In the genomic region with DNA sequence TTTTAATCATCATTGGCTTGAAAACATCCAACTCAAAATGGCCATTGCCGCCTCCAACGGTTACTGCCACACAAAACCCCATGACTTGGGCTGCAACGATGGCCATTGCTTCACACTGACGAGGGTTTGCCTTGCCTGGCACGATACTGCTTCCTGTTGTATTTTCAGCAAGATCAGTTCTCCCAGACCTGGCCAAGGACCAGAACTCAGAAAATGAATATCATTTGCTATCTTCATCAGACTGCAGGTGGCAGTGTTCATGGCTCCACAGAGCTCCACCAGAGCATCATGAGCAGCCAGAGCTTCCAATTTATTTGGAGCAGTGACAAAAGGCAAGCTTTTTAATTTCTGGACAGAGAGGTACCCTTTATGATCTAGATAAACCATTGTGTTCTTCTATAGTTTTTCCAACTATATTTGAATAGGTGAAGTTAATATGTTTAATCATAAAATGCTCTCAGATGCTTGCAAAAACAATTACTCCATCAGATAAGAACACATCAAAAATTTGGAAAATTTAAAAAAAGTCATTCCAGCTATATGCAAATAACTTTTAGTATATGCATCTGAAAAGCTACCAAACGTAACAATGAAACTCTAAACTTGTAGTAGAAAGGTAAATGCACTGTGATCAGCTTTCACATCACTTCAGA, we compare ENCODE assay signal across 9 cellular contexts. TPM values are rescaled to one million over a fixed set of nuclear protein-coding genes. Genes with fewer than 3 reads are reported as not detected.
DNase-seq lines count a peak whose midpoint lies in the region; ATAC-seq, FAIRE-seq and TF ChIP-seq lines count a peak whose summit lies in the region.
"Had no signal": no experiment of that assay in that cellular context is flagged by ENCODE, and none has a peak within 500 bp of the region (broad histone marks: within the 10 kb centered on the region; RNA-seq: fewer than 3 reads in every experiment).

No MANE protein-coding gene starts in this region.

- no peaks in the 10 kb centered on the region for H3K27me3 ChIP-seq in BJ (ENCODE audit: control insufficient read depth, insufficient read depth, low read length)
- H3K27me3 ChIP-seq in trophoblast cell (ENCODE audit: insufficient read depth, low read length): no peaks in the 10 kb centered on the region

- TF ChIP-seq CTCF in BJ (IDR thresholded peaks at IDR 0.05; ENCODE audit: insufficient read depth, low read depth, low read length): peak; percentile 78

- H3K27ac Mint-ChIP-seq in activated CD4-positive, alpha-beta memory T cell treated with anti-CD3 and anti-CD28 coated beads for 36 hours: no peak overlapping the region

- H3K36me3 ChIP-seq in BJ (ENCODE audit: control insufficient read depth, insufficient read depth, low read length) (no peaks in the 10 kb centered on the region), trophoblast cell (ENCODE audit: control insufficient read depth in 1 of 2, insufficient read depth in 2 of 2, low read length in 2 of 2) (peaks cover 0 to 2% of the 10 kb centered on the region in 2 experiments)

- no peak overlapping the region for H4K12ac ChIP-seq in trophoblast cell (ENCODE audit: low read depth, low read length)

- no peak overlapping the region for H3K9ac ChIP-seq in trophoblast cell (ENCODE audit: low read length)

- H2AFZ ChIP-seq in trophoblast cell (ENCODE audit: insufficient read depth, low read length, poor library complexity): no peak overlapping the region

- no peak overlapping the region for H2AK5ac ChIP-seq in trophoblast cell (ENCODE audit: low read length)

- no peak overlapping the region for H3K18ac ChIP-seq in trophoblast cell (ENCODE audit: low read length)

- no peaks in the 10 kb centered on the region for H3K27me3 Mint-ChIP-seq in activated CD4-positive, alpha-beta memory T cell treated with anti-CD3 and anti-CD28 coated beads for 36 hours

- peak; percentile 81 for FAIRE-seq in GM18507 (lab: Jason Lieb, UNC)

- no peaks in the 10 kb centered on the region for H3K79me1 ChIP-seq in trophoblast cell (ENCODE audit: low read length)

- ATAC-seq in HG03097 (IDR thresholded peaks at IDR 0.05; ENCODE audit: low FRiP score, unreplicated experiment) (peak; percentile 58), GM21528 (IDR thresholded peaks at IDR 0.05; ENCODE audit: low FRiP score, unreplicated experiment) (no peak)

- intact Hi-C loops in activated CD4-positive, alpha-beta memory T cell treated with anti-CD3 and anti-CD28 coated beads for 36 hours (cut with micrococcal nuclease): loop anchor here (1.0 to 2.0 kb wide), 2 partner anchors 25 to 468 kb away; no protein-coding TSS in a partner anchor

- no peak overlapping the region for H2BK5ac ChIP-seq in trophoblast cell (ENCODE audit: low read depth, low read length, poor library complexity)

- H3K4me1 Mint-ChIP-seq in activated CD4-positive, alpha-beta memory T cell treated with anti-CD3 and anti-CD28 coated beads for 36 hours (ENCODE audit: low read depth): peaks cover 12% of the 10 kb centered on the region

- H3K14ac ChIP-seq in trophoblast cell (ENCODE audit: low read length): no peak overlapping the region

- CTCF ChIA-PET in BJ (lab: Yijun Ruan, JAX): interaction anchor here (0.6 to 3.6 kb wide), 16 partner anchors 8 to 932 kb away, joined by 3 to 19 read pairs (median 3); no protein-coding TSS in a partner anchor
- CTCF ChIA-PET in activated CD4-positive, alpha-beta memory T cell treated with anti-CD3 and anti-CD28 coated beads for 36 hours (lab: Charles Lee): interaction anchor here (1.0 to 2.9 kb wide), 13 partner anchors 8 to 469 kb away, joined by 3 to 15 read pairs (median 5); a partner anchor contains a TSS

- POLR2A ChIA-PET in BJ (lab: Charles Lee): no interaction called here
- POLR2A ChIA-PET in activated CD4-positive, alpha-beta memory T cell treated with anti-CD3 and anti-CD28 coated beads for 36 hours (lab: Charles Lee): interaction anchor here (0.6 kb wide), 1 partner anchor 10 kb away, joined by 3 read pairs; a partner anchor contains a TSS

- no peaks in the 10 kb centered on the region for H3K79me2 ChIP-seq in trophoblast cell (ENCODE audit: control insufficient read depth, insufficient read depth, low read length, poor library complexity)

- H3K4me2 ChIP-seq in trophoblast cell (ENCODE audit: low read length): no peak overlapping the region

- no peak overlapping the region for H2BK12ac ChIP-seq in trophoblast cell (ENCODE audit: low read length)

- no peak overlapping the region for H3K23ac ChIP-seq in trophoblast cell (ENCODE audit: low read length)

- H3K4me3 ChIP-seq in BJ (ENCODE audit: low read depth, low read length) (no peak overlapping the region), trophoblast cell (ENCODE audit: low read depth, low read length) (no peak overlapping the region)
- H3K4me3 ChIP-seq: SK-N-MC had no signal

- H3K4ac ChIP-seq in trophoblast cell (ENCODE audit: low read depth, low read length): no peak overlapping the region

- H3K36me3 Mint-ChIP-seq in activated CD4-positive, alpha-beta memory T cell treated with anti-CD3 and anti-CD28 coated beads for 36 hours: peaks cover 14% of the 10 kb centered on the region

- H3K27ac ChIP-seq in trophoblast cell (ENCODE audit: low read depth, low read length): no peak overlapping the region
- H3K27ac ChIP-seq: SK-N-MC had no signal

- peak; percentile 73 for DNase-seq in BJ (ENCODE audit: low read depth)
- no peak for DNase-seq in GM18507 (ENCODE audit: extremely low spot score, insufficient read length, low read depth)
- DNase-seq in NCI-H2227 (lab: John Stamatoyannopoulos, UW; ENCODE audit: unreplicated experiment): peak; percentile 74
- DNase-seq in activated CD4-positive, alpha-beta memory T cell treated with anti-CD3 and anti-CD28 coated beads for 36 hours: peak; percentile 33
- DNase-seq in glomerular endothelial cell (ENCODE audit: extremely low read depth, low read depth, low spot score): peak; percentile 36
- DNase-seq in trophoblast cell: peak; percentile 15 to 71

- H3K9me3 ChIP-seq in trophoblast cell (ENCODE audit: insufficient read depth, low read depth, low read length): no peaks in the 10 kb centered on the region

- H3K9me3 Mint-ChIP-seq in activated CD4-positive, alpha-beta memory T cell treated with anti-CD3 and anti-CD28 coated beads for 36 hours: no peaks in the 10 kb centered on the region

- no peak overlapping the region for H3K4me3 Mint-ChIP-seq in activated CD4-positive, alpha-beta memory T cell treated with anti-CD3 and anti-CD28 coated beads for 36 hours

- no peak overlapping the region for H2BK120ac ChIP-seq in trophoblast cell (ENCODE audit: insufficient read depth, low read length, poor library complexity)

- no peak overlapping the region for H4K91ac ChIP-seq in trophoblast cell (ENCODE audit: low read depth, low read length)

- H3K4me1 ChIP-seq in trophoblast cell (ENCODE audit: control insufficient read depth in 1 of 2, insufficient read depth in 2 of 2, low read length in 2 of 2): no peaks in the 10 kb centered on the region

- WGBS in trophoblast cell (ENCODE audit: extremely low coverage, insufficient coverage, insufficient read length): no CpG with 5 or more reads among the region's 6 CpGs

- no peak overlapping the region for H4K8ac ChIP-seq in trophoblast cell (ENCODE audit: low read depth, low read length)

RNA-seq across cellular contexts. Expression of a gene that starts 10.4 kb away (rescaled TPM):
- polyA plus RNA-seq in BJ (2011; rRNA removed): 7.1 and 11.2 TPM in 2 replicates
- polyA minus RNA-seq in BJ (2011; rRNA and poly(A)+ RNA removed): 2.5 and 3.0 TPM in 2 replicates
- 10 to 100 TPM; 11.5 TPM for total RNA-seq in activated CD4-positive, alpha-beta memory T cell treated with anti-CD3 and anti-CD28 coated beads for 36 hours
- 17.2 and 19.7 TPM in 2 replicates for total RNA-seq in glomerular endothelial cell
- polyA plus RNA-seq in trophoblast cell (2013): 9.3 and 9.9 TPM in 2 replicates

RNA-seq across cellular contexts. Expression of a gene that starts 13.0 kb away (rescaled TPM):
- not detected in 2 replicates for polyA plus RNA-seq in BJ (2011; rRNA removed)
- 0.24 TPM in 1 of 2 replicates, not detected in the other for polyA minus RNA-seq in BJ (2011; rRNA and poly(A)+ RNA removed)
- not detected for total RNA-seq in activated CD4-positive, alpha-beta memory T cell treated with anti-CD3 and anti-CD28 coated beads for 36 hours
- total RNA-seq in glomerular endothelial cell: not detected in 2 replicates
- 0.01 and 0.04 TPM in 2 replicates for polyA plus RNA-seq in trophoblast cell (2013)

RNA-seq across cellular contexts. Expression of a gene that starts 45.6 kb away (rescaled TPM):
- polyA plus RNA-seq in BJ (2011; rRNA removed): 1.8 and 2.2 TPM in 2 replicates
- 1.0 and 1.1 TPM in 2 replicates for polyA minus RNA-seq in BJ (2011; rRNA and poly(A)+ RNA removed)
- 1 to 10 TPM; 2.5 to 2.6 TPM for total RNA-seq in activated CD4-positive, alpha-beta memory T cell treated with anti-CD3 and anti-CD28 coated beads for 36 hours
- 3.5 and 10.5 TPM in 2 replicates for total RNA-seq in glomerular endothelial cell
- 0.51 and 0.75 TPM in 2 replicates for polyA plus RNA-seq in trophoblast cell (2013)
